In genomic region chr5:43008369-43009158, GRCh38 we compare ENCODE assay signal across 8 cellular contexts. TPM values are rescaled to one million over a fixed set of nuclear protein-coding genes. Genes with fewer than 3 reads are reported as not detected.
A peak's percentile ranks its signal among the peaks of the same experiment; 100 is the strongest.
DNase-seq lines count a peak whose midpoint lies in the region; ATAC-seq and TF ChIP-seq lines count a peak whose summit lies in the region.

No MANE protein-coding gene starts in this region.

- CTCF ChIA-PET in GM10248 (lab: Yijun Ruan, JAX), result interaction anchor here (1.1 to 6.4 kb wide), 15 partner anchors 13 to 475 kb away, joined by 3 to 99 read pairs (median 5); partner anchors contain the start of genes ANXA2R, TMEM267 and ZNF131

- peak; percentile 43 for ATAC-seq in HG02642 (IDR thresholded peaks at IDR 0.05; ENCODE audit: poor library complexity, unreplicated experiment)
- peak; percentile 83 to 90 (median 88) for ATAC-seq in heart left ventricle

- POLR2A ChIA-PET in GM10248 (lab: Yijun Ruan, JAX), result interaction anchor here (0.9 to 2.1 kb wide), 4 partner anchors 11 to 304 kb away, joined by 3 to 12 read pairs (median 5); partner anchors contain the start of gene HMGCS1

- H3K27ac Mint-ChIP-seq in activated naive CD8-positive, alpha-beta T cell treated with anti-CD3 and anti-CD28 coated beads for 36 hours, result peak overlapping the region; percentile 96

- peak in 1 of 2 donors; percentile 17 for TF ChIP-seq POLR2A in heart left ventricle (IDR thresholded peaks at IDR 0.05)
- TF ChIP-seq POLR2A in prostate gland (IDR thresholded peaks at IDR 0.05), result no peak

- no peaks in the 10 kb centered on the region for H3K36me3 ChIP-seq in heart left ventricle
- no peaks in the 10 kb centered on the region for H3K36me3 ChIP-seq in prostate gland
- no peaks in the 10 kb centered on the region for H3K36me3 ChIP-seq in urinary bladder (ENCODE audit: insufficient read depth)

- intact Hi-C loops in heart left ventricle (cut with DNase I), result loop anchor here in 8 of 10 donors (1.0 to 5.0 kb wide), 6 partner anchors 9 to 56 kb away; partner anchors contain the start of gene ANXA2R (in 6 of the 8)
- intact Hi-C loops in prostate gland (cut with DNase I), result no loop called here

- H3K4me3 Mint-ChIP-seq in activated naive CD8-positive, alpha-beta T cell treated with anti-CD3 and anti-CD28 coated beads for 36 hours, result peak overlapping the region; percentile 88

- H3K4me1 ChIP-seq in heart left ventricle, result peaks cover 0 to 27% (median 4%) of the 10 kb centered on the region in 12 donors
- H3K4me1 ChIP-seq in prostate gland (replicated peaks), result no peaks in the 10 kb centered on the region
- H3K4me1 ChIP-seq in urinary bladder (ENCODE audit: insufficient read depth), result no peaks in the 10 kb centered on the region

- WGBS in heart left ventricle, 4 donors, result 5 to 9% (median 6%) methylated on average over 32 to 35 of the region's 35 CpGs
- WGBS in prostate gland, result 7% methylated on average over 35 of the region's 35 CpGs
- 3% methylated on average over 35 of the region's 35 CpGs for WGBS in urinary bladder

- peak overlapping the region; percentile 68 to 98 (median 92) for H3K27ac ChIP-seq in heart left ventricle
- H3K27ac ChIP-seq in prostate gland, result peak overlapping the region; percentile 88 to 92
- peak overlapping the region; percentile 81 for H3K27ac ChIP-seq in urinary bladder (ENCODE audit: low read depth)

- peaks cover 0 to 75% (median 32%) of the 10 kb centered on the region in 9 donors for H3K27me3 ChIP-seq in heart left ventricle
- no peaks in the 10 kb centered on the region for H3K27me3 ChIP-seq in prostate gland (replicated peaks; ENCODE audit: insufficient read depth)

- TF ChIP-seq CTCF in GM10248 (IDR thresholded peaks at IDR 0.05; ENCODE audit: control extremely low read depth, extremely low read depth, low read depth, missing control alignments), result peak; percentile 32
- TF ChIP-seq CTCF in heart left ventricle (IDR thresholded peaks at IDR 0.05), result peak in 2 of 12 donors; percentile 5 to 15
- TF ChIP-seq CTCF in prostate gland (IDR thresholded peaks at IDR 0.05), result no peak

- peaks cover 29% of the 10 kb centered on the region for H3K4me1 Mint-ChIP-seq in activated naive CD8-positive, alpha-beta T cell treated with anti-CD3 and anti-CD28 coated beads for 36 hours

- no peaks in the 10 kb centered on the region for H3K9me3 Mint-ChIP-seq in activated naive CD8-positive, alpha-beta T cell treated with anti-CD3 and anti-CD28 coated beads for 36 hours

- H3K9me3 ChIP-seq in heart left ventricle (no peaks in the 10 kb centered on the region), prostate gland (no peaks in the 10 kb centered on the region)

- DNase-seq in GM10248 (ENCODE audit: extremely low spot score) (peak; percentile 73), NCI-H1417 (lab: John Stamatoyannopoulos, UW) (peak; percentile 91 to 98 (median 97)), SKM-1 treated with dmso at 0.1 percent for 144 hours (lab: John Stamatoyannopoulos, UW; ENCODE audit: unreplicated experiment) (peak; percentile 78), heart left ventricle (peak; percentile 87 to 93 (median 89)), prostate gland (ENCODE audit: low spot score) (peak; percentile 88)
- DNase-seq in activated naive CD8-positive, alpha-beta T cell treated with anti-CD3 and anti-CD28 coated beads for 36 hours, result peak; percentile 91

- no peaks in the 10 kb centered on the region for H3K27me3 Mint-ChIP-seq in activated naive CD8-positive, alpha-beta T cell treated with anti-CD3 and anti-CD28 coated beads for 36 hours

- H3K4me3 ChIP-seq in heart left ventricle (peak overlapping the region; percentile 22 to 71 (median 56)), prostate gland (peak overlapping the region; percentile 39 to 42), urinary bladder (ENCODE audit: low read depth, low read length) (peak overlapping the region; percentile 46)

- no peaks in the 10 kb centered on the region for H3K36me3 Mint-ChIP-seq in activated naive CD8-positive, alpha-beta T cell treated with anti-CD3 and anti-CD28 coated beads for 36 hours

RNA-seq across cellular contexts. Expression of gene ANXA2R, which starts 31.6 kb away (rescaled TPM):
- 1 to 10 TPM; 8.5 to 9.9 TPM for total RNA-seq in activated naive CD8-positive, alpha-beta T cell treated with anti-CD3 and anti-CD28 coated beads for 36 hours
- total RNA-seq in heart left ventricle, result 1 to 10 TPM in 7 of 9 donors, under 1 TPM in 2; 0.49 to 2.4 (median 1.4) TPM
- polyA plus RNA-seq in heart left ventricle, result 1 to 10 TPM; 1.1 to 2.0 TPM
- 1 to 10 TPM; 4.5 to 5.3 TPM for total RNA-seq in prostate gland
- 3.5 TPM for total RNA-seq in urinary bladder
- polyA plus RNA-seq in urinary bladder, result 2.9 TPM

Comparison
In these comparisons a context has a peak if more than half of its experiments do, and no peak if none do; other contexts are left out.
1. Peak in every context shown above with its lines: DNase-seq, ATAC-seq, H3K4me3 ChIP-seq and H3K27ac ChIP-seq.